ENCODE assay signal across 1 cellular context in genomic region chr5:120463991-120464626, GRCh38.
TF ChIP-seq lines count a peak whose summit lies in the region.

Gene PRR16, plus strand, starts transcription at chr5:120464300.

TF ChIP-seq in HepG2, 621 proteins besides CTCF, POLR2A, EP300 and RAD21 (continued from another document):
- TF ChIP-seq ZFP62 (CRISPR knock-in tag; IDR thresholded peaks at IDR 0.05) (no peak), ZSCAN21 (CRISPR knock-in tag; IDR thresholded peaks at IDR 0.05; ENCODE audit: borderline replicate concordance) (0 out of 2 replicates have a peak, but pooled peaks have one; percentile 26), ZFYVE20 (CRISPR knock-in tag; IDR thresholded peaks at IDR 0.05; ENCODE audit: borderline replicate concordance, low read depth) (no peak), SALL1 (CRISPR knock-in tag; IDR thresholded peaks at IDR 0.05) (peak; percentile 22; the same call in 1 of the 2 replicates), NR1H2 (CRISPR knock-in tag; IDR thresholded peaks at IDR 0.05; ENCODE audit: borderline replicate concordance, low read depth) (no peak), ZNF790 (CRISPR knock-in tag; IDR thresholded peaks at IDR 0.05; ENCODE audit: borderline replicate concordance) (no peak), LRRFIP1 (CRISPR knock-in tag; conservative IDR thresholded peaks at IDR 0.05) (no peak), SETDB1 (CRISPR knock-in tag; IDR thresholded peaks at IDR 0.05; ENCODE audit: borderline replicate concordance) (no peak), HMG20B (CRISPR knock-in tag; conservative IDR thresholded peaks at IDR 0.05) (no peak), ZNF780A (CRISPR knock-in tag; IDR thresholded peaks at IDR 0.05) (no peak), ZBTB38 (CRISPR knock-in tag; IDR thresholded peaks at IDR 0.05) (no peak), ZNF451 (CRISPR knock-in tag; IDR thresholded peaks at IDR 0.05) (peak; percentile 43; the same call in 1 of the 2 replicates), ARNT2 (CRISPR knock-in tag; IDR thresholded peaks at IDR 0.05; ENCODE audit: low read depth) (0 out of 2 replicates have a peak, but pooled peaks have one; percentile 60), ZNF138 (CRISPR knock-in tag; IDR thresholded peaks at IDR 0.05; ENCODE audit: low read depth) (no peak), ZBTB7A (CRISPR knock-in tag; IDR thresholded peaks at IDR 0.05) (no peak), DPF2 (CRISPR knock-in tag; IDR thresholded peaks at IDR 0.05; ENCODE audit: borderline replicate concordance, low read depth) (no peak), ZNF441 (CRISPR knock-in tag; IDR thresholded peaks at IDR 0.05; ENCODE audit: borderline replicate concordance) (0 out of 2 replicates have a peak, but pooled peaks have one; percentile 34), ZNF713 (CRISPR knock-in tag; IDR thresholded peaks at IDR 0.05) (no peak), RFXAP (CRISPR knock-in tag; IDR thresholded peaks at IDR 0.05; ENCODE audit: borderline replicate concordance) (0 out of 2 replicates have a peak, but pooled peaks have one; percentile 32), SPEN (CRISPR knock-in tag; IDR thresholded peaks at IDR 0.05; ENCODE audit: low read depth) (peak; percentile 25; the same call in 1 of the 2 replicates), ISL2 (CRISPR knock-in tag; IDR thresholded peaks at IDR 0.05) (no peak), NFAT5 (CRISPR knock-in tag; IDR thresholded peaks at IDR 0.05) (no peak), ZNF646 (CRISPR knock-in tag; IDR thresholded peaks at IDR 0.05) (no peak), HOXA7 (CRISPR knock-in tag; IDR thresholded peaks at IDR 0.05) (no peak)
- TF ChIP-seq, protein P1, sequence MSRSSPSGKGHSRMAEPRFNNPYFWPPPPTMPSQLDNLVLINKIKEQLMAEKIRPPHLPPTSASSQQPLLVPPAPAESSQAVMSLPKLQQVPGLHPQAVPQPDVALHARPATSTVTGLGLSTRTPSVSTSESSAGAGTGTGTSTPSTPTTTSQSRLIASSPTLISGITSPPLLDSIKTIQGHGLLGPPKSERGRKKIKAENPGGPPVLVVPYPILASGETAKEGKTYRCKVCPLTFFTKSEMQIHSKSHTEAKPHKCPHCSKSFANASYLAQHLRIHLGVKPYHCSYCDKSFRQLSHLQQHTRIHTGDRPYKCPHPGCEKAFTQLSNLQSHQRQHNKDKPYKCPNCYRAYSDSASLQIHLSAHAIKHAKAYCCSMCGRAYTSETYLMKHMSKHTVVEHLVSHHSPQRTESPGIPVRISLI (CRISPR knock-in tag; IDR thresholded peaks at IDR 0.05; ENCODE audit: borderline replicate concordance): no peak
- TF ChIP-seq, protein P2, sequence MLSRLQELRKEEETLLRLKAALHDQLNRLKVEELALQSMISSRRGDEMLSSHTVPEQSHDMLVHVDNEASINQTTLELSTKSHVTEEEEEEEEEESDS (CRISPR knock-in tag; IDR thresholded peaks at IDR 0.05; ENCODE audit: borderline replicate concordance): no peak
- TF ChIP-seq, protein P3, sequence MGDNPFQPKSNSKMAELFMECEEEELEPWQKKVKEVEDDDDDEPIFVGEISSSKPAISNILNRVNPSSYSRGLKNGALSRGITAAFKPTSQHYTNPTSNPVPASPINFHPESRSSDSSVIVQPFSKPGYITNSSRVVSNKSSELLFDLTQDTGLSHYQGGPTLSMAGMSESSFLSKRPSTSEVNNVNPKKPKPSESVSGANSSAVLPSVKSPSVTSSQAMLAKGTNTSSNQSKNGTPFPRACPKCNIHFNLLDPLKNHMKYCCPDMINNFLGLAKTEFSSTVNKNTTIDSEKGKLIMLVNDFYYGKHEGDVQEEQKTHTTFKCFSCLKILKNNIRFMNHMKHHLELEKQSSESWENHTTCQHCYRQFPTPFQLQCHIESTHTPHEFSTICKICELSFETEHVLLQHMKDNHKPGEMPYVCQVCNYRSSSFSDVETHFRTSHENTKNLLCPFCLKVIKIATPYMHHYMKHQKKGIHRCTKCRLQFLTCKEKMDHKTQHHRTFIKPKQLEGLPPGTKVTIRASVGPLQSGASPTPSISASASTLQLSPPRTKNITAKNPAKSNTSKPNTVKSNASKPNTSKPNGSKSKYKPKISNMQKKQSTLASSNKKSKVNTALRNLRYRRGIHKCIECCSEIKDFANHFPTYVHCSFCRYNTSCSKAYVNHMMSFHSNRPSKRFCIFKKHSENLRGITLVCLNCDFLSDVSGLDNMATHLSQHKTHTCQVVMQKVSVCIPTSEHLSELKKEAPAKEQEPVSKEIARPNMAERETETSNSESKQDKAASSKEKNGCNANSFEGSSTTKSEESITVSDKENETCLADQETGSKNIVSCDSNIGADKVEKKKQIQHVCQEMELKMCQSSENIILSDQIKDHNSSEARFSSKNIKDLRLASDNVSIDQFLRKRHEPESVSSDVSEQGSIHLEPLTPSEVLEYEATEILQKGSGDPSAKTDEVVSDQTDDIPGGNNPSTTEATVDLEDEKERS (CRISPR knock-in tag; IDR thresholded peaks at IDR 0.05): no peak
- TF ChIP-seq, protein P4, sequence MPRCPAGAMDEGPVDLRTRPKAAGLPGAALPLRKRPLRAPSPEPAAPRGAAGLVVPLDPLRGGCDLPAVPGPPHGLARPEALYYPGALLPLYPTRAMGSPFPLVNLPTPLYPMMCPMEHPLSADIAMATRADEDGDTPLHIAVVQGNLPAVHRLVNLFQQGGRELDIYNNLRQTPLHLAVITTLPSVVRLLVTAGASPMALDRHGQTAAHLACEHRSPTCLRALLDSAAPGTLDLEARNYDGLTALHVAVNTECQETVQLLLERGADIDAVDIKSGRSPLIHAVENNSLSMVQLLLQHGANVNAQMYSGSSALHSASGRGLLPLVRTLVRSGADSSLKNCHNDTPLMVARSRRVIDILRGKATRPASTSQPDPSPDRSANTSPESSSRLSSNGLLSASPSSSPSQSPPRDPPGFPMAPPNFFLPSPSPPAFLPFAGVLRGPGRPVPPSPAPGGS (CRISPR knock-in tag; IDR thresholded peaks at IDR 0.05): peak; percentile 64; the same call in 1 of the 2 replicates
- TF ChIP-seq, protein P5, sequence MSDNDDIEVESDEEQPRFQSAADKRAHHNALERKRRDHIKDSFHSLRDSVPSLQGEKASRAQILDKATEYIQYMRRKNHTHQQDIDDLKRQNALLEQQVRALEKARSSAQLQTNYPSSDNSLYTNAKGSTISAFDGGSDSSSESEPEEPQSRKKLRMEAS (IDR thresholded peaks at IDR 0.05): peak; percentile 74
- TF ChIP-seq, protein P6, sequence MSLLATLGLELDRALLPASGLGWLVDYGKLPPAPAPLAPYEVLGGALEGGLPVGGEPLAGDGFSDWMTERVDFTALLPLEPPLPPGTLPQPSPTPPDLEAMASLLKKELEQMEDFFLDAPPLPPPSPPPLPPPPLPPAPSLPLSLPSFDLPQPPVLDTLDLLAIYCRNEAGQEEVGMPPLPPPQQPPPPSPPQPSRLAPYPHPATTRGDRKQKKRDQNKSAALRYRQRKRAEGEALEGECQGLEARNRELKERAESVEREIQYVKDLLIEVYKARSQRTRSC (CRISPR knock-in tag; IDR thresholded peaks at IDR 0.05; ENCODE audit: low read depth): no peak
- TF ChIP-seq, protein P7, sequence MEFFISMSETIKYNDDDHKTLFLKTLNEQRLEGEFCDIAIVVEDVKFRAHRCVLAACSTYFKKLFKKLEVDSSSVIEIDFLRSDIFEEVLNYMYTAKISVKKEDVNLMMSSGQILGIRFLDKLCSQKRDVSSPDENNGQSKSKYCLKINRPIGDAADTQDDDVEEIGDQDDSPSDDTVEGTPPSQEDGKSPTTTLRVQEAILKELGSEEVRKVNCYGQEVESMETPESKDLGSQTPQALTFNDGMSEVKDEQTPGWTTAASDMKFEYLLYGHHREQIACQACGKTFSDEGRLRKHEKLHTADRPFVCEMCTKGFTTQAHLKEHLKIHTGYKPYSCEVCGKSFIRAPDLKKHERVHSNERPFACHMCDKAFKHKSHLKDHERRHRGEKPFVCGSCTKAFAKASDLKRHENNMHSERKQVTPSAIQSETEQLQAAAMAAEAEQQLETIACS (CRISPR knock-in tag; IDR thresholded peaks at IDR 0.05): peak; percentile 37; the same call in 1 of the 2 replicates
TF ChIP-seq in HepG2: peak in this region for 26.
